ENCODE assay signal across 11 cellular contexts in genomic region chr1:92399076-92399475, GRCh38.
DNase-seq lines count a peak whose midpoint lies in the region; ATAC-seq and TF ChIP-seq lines count a peak whose summit lies in the region.
"Had no signal": no experiment of that assay in that cellular context is flagged by ENCODE, and none has a peak within 500 bp of the region (broad histone marks: within the 10 kb centered on the region; RNA-seq: fewer than 3 reads in every experiment).

No MANE protein-coding gene starts in this region.

- peaks cover 3 to 5% of the 10 kb centered on the region in 2 donors for H3K36me3 Mint-ChIP-seq in naive B cell

- POLR2A ChIA-PET in RWPE1 (lab: Yijun Ruan, JAX; ENCODE audit: low non-redundant PET): no interaction called here

- no peaks in the 10 kb centered on the region for H3K27me3 Mint-ChIP-seq in naive B cell

- no peak overlapping the region for H3K4me3 Mint-ChIP-seq in naive B cell

- H3K9me3 Mint-ChIP-seq in naive B cell: peaks cover 7 to 45% (median 31%) of the 10 kb centered on the region in 7 donors

- DNase-seq in naive B cell (no peak), RWPE1 (ENCODE audit: low spot score) (no peak), occipital lobe (lab: John Stamatoyannopoulos, UW) (no peak), medulla oblongata (ENCODE audit: extremely low spot score) (no peak)
- DNase-seq in activated effector memory CD4-positive, alpha-beta T cell treated with Interleukin-2 at 50 U/mL for 16 hours: no peak
- DNase-seq: IMR-90; stimulated activated CD4-positive, alpha-beta T cell treated with anti-CD3 and anti-CD28 coated beads, Interleukin-15, amount 100 ng/mL, for 24 hours; tibial artery had no signal

- no peak overlapping the region for H3K27ac ChIP-seq in RWPE1
- H3K27ac ChIP-seq: tibial artery had no signal

- no peak overlapping the region for H3K27ac Mint-ChIP-seq in naive B cell

- CTCF ChIA-PET in RWPE1 (lab: Yijun Ruan, JAX): no interaction called here

- no peak for TF ChIP-seq CTCF in RWPE1 (conservative IDR thresholded peaks at IDR 0.05; ENCODE audit: low read depth)

- ATAC-seq in GM18909 (IDR thresholded peaks at IDR 0.05; ENCODE audit: poor library complexity, unreplicated experiment): peak; percentile 86
- ATAC-seq in HG02571 (IDR thresholded peaks at IDR 0.05; ENCODE audit: unreplicated experiment): peak; percentile 84
- peak; percentile 79 for ATAC-seq in HG03520 (IDR thresholded peaks at IDR 0.05; ENCODE audit: unreplicated experiment)
- ATAC-seq in naive B cell (ENCODE audit: low read depth in 2 of 2): peak; percentile 46 to 70

- H3K4me1 Mint-ChIP-seq in naive B cell: peaks cover 0 to 5% (median 0%) of the 10 kb centered on the region in 3 donors
